ENCODE assay signal across 3 cellular contexts in the genomic region with DNA sequence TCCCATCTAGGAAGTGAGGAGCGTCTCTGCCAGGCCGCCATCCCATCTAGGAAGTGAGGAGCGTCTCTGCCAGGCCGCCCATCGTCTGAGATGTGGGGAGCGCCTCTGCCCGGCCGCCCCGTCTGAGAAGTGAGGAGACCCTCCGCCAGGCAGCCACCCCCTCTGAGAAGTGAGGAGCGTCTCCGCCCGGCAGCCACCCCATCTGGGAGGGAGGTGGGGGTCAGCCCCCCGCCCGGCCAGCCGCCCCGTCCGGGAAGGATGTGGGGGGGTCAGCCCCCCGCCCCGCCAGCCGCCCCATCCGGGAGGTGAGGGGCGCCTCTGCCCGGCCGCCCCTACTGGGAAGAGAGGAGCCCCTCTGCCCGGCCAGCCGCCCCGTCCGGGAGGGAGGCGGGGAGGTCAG. TPM values are rescaled to one million over a fixed set of nuclear protein-coding genes. Genes with fewer than 3 reads are reported as not detected.
"Had no signal": no experiment of that assay in that cellular context is flagged by ENCODE, and none has a peak within 500 bp of the region (broad histone marks: within the 10 kb centered on the region; RNA-seq: fewer than 3 reads in every experiment).

No MANE protein-coding gene starts in this region.

RNA-seq across cellular contexts. Expression of gene ADIPOQ, which starts 31.3 kb away (rescaled TPM):
- total RNA-seq: temporal lobe, upper lobe of right lung, uterus had no signal
